Comparison of ENCODE assay signal across 26 cellular contexts in the genomic region with DNA sequence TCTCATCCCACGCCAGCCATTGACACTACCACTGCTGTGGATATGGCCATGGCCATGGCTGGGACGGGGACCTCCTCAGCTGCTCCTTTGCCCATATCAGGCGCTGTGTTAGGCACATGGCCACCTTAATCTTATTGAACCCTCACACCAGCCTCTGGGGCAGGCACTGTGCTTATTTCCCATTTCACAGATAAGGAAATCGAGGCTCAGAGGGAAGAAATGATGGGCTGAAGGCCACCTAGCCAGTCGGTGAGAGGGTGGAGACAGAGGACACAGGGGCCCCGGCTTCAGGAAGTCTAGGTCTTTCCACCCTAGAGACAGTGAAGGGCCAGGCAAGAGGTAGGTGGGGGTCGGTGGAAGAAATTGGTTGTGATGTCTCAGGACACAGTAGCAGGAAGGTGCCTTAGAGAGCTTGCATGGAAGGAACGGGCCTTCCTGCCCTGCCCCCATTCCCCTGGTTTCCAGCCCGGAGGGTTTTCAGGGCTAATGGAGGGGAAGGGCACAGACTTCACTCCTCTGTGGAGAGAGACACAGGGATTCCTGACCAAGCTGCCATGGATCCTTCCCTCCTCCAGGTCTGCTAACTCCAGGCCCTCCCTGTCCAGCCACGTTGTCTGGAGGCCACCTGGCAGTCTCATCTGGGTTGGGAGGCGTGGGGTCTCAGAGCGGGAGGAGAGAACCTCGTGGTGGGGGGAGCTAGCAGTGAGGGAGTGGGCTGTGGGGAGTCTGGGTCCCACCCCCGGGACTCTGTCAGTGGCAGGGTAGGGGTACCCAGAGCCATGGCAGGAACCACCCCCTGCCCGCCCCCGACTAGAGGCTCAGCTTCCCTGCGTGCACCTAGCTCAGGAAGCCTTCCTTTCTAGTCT.
DNase-seq lines count a peak whose midpoint lies in the region; ATAC-seq, FAIRE-seq and TF ChIP-seq lines count a peak whose summit lies in the region.
"Had no signal": no experiment of that assay in that cellular context is flagged by ENCODE, and none has a peak within 500 bp of the region (broad histone marks: within the 10 kb centered on the region; RNA-seq: fewer than 3 reads in every experiment).

No MANE protein-coding gene starts in this region.

- BruUV-seq in K562 (replicated peaks; lab: Mats Ljungman, UMichigan), result no TSS peak

- no peak overlapping the region for H3K4me3 ChIP-seq in Loucy (ENCODE audit: low read length, poor library complexity, severe bottlenecking)
- no peak overlapping the region for H3K4me3 ChIP-seq in K562

- H3K27ac ChIP-seq in K562 (ENCODE audit: extremely low read depth, low read depth, low read length), result no peak overlapping the region

- no peaks in the 10 kb centered on the region for H3K36me3 Mint-ChIP-seq in nephron (ENCODE audit: low read depth)
- H3K36me3 Mint-ChIP-seq: CD4-positive, CD25-positive, alpha-beta regulatory T cell; naive B cell; stimulated activated memory B cell treated with anti-CD40 and anti-IgM and Interleukin-4, amounts not matched to agents 10 μg/mL and 1 μg/mL and 100 μg/mL, for 72 hours had no signal

- H3K9me3 ChIP-seq in Loucy (ENCODE audit: insufficient read depth, low read depth, low read length) (no peaks in the 10 kb centered on the region), K562 (replicated peaks; ENCODE audit: control insufficient read depth, insufficient read depth, low read depth, low read length) (no peaks in the 10 kb centered on the region)

- FAIRE-seq in K562 (lab: Jason Lieb, UNC), result no peak
- FAIRE-seq: frontal cortex, HTR-8/SVneo had no signal

- H4K20me1 ChIP-seq in Loucy (ENCODE audit: insufficient read depth, low read length, poor library complexity, severe bottlenecking) (no peaks in the 10 kb centered on the region), K562 (replicated peaks; ENCODE audit: control insufficient read depth, insufficient read depth, low read length) (no peaks in the 10 kb centered on the region)

- H3K9me3 Mint-ChIP-seq in nephron, result no peaks in the 10 kb centered on the region
- H3K9me3 Mint-ChIP-seq: activated CD8-positive, alpha-beta T cell treated with anti-CD3 and anti-CD28 coated beads for 36 hours; activated naive CD4-positive, alpha-beta T cell treated with anti-CD3 and anti-CD28 coated beads for 36 hours; CD4-positive, CD25-positive, alpha-beta regulatory T cell; central memory CD8-positive, alpha-beta T cell; naive B cell; stimulated activated memory B cell treated with anti-CD40 and anti-IgM and Interleukin-4, amounts not matched to agents 10 μg/mL and 1 μg/mL and 100 μg/mL, for 72 hours had no signal

- peaks cover 17% of the 10 kb centered on the region for H3K4me1 Mint-ChIP-seq in nephron
- H3K4me1 Mint-ChIP-seq: central memory CD8-positive, alpha-beta T cell; naive B cell; stimulated activated memory B cell treated with anti-CD40 and anti-IgM and Interleukin-4, amounts not matched to agents 10 μg/mL and 1 μg/mL and 100 μg/mL, for 72 hours had no signal

- H3K9ac ChIP-seq in Loucy (ENCODE audit: low read depth, low read length, poor library complexity, severe bottlenecking) (no peak overlapping the region), K562 (ENCODE audit: insufficient read depth in 1 of 2, low read depth in 2 of 2, low read length in 2 of 2) (peak overlapping the region in 1 of 2 experiments; percentile 43; a peak in 2 of 4 replicates)

- H3K27me3 ChIP-seq in Loucy (ENCODE audit: insufficient read depth, low read length, poor library complexity, severe bottlenecking), result no peaks in the 10 kb centered on the region
- no peaks in the 10 kb centered on the region for H3K27me3 ChIP-seq in K562 (ENCODE audit: control insufficient read depth in 2 of 2, insufficient read depth in 2 of 2, low read length in 2 of 2)

- no peak overlapping the region for H3K4me3 Mint-ChIP-seq in nephron
- H3K4me3 Mint-ChIP-seq: activated CD8-positive, alpha-beta T cell treated with anti-CD3 and anti-CD28 coated beads for 36 hours; activated naive CD4-positive, alpha-beta T cell treated with anti-CD3 and anti-CD28 coated beads for 36 hours; CD4-positive, CD25-positive, alpha-beta regulatory T cell; central memory CD8-positive, alpha-beta T cell; stimulated activated memory B cell treated with anti-CD40 and anti-IgM and Interleukin-4, amounts not matched to agents 10 μg/mL and 1 μg/mL and 100 μg/mL, for 72 hours had no signal

- POLR2A ChIA-PET in K562 (lab: Yijun Ruan, JAX), result interaction anchor here (1.1 to 1.8 kb wide), 5 partner anchors 9 to 47 kb away, joined by 3 to 11 read pairs (median 4); no protein-coding TSS in a partner anchor

- TF ChIP-seq EP300 in K562 (IDR thresholded peaks at IDR 0.05; ENCODE audit: low read length), result no peak

- no peaks in the 10 kb centered on the region for H3K9me2 ChIP-seq in Loucy (replicated peaks; ENCODE audit: low read depth, low read length)

- in situ Hi-C loops in K562 (cut with MboI), result no loop called here

- 64% methylated on average over 17 of the region's 17 CpGs for WGBS in K562 (ENCODE audit: insufficient coverage, low coverage, missing lambda C conversion rate)

- H3F3A ChIP-seq in Loucy (ENCODE audit: low read depth), result no peaks in the 10 kb centered on the region

- H3K4me2 ChIP-seq in Loucy (ENCODE audit: low read depth, low read length, poor library complexity, severe bottlenecking) (peak overlapping the region; percentile 16), K562 (ENCODE audit: insufficient read depth, low read length) (no peak overlapping the region)

- H3K36me3 ChIP-seq in Loucy (ENCODE audit: insufficient read depth, low read length) (no peaks in the 10 kb centered on the region), K562 (ENCODE audit: control insufficient read depth, insufficient read depth, low read length) (no peaks in the 10 kb centered on the region)

- ATAC-seq in K562, result no peak
- ATAC-seq in HG02798 (IDR thresholded peaks at IDR 0.05; ENCODE audit: poor library complexity, unreplicated experiment), result no peak
- ATAC-seq in GM18861 (IDR thresholded peaks at IDR 0.05; ENCODE audit: unreplicated experiment), result no peak
- ATAC-seq: activated CD8-positive, alpha-beta T cell treated with anti-CD3 and anti-CD28 coated beads for 36 hours; esophagus mucosa; stimulated activated memory B cell treated with anti-CD40 and anti-IgM and Interleukin-4, amounts not matched to agents 10 μg/mL and 1 μg/mL and 100 μg/mL, for 72 hours had no signal

- peak overlapping the region; percentile 2 to 64 (median 45) for H3K27ac Mint-ChIP-seq in nephron
- H3K27ac Mint-ChIP-seq: activated CD8-positive, alpha-beta T cell treated with anti-CD3 and anti-CD28 coated beads for 36 hours; activated naive CD4-positive, alpha-beta T cell treated with anti-CD3 and anti-CD28 coated beads for 36 hours; CD4-positive, CD25-positive, alpha-beta regulatory T cell; naive B cell; stimulated activated memory B cell treated with anti-CD40 and anti-IgM and Interleukin-4, amounts not matched to agents 10 μg/mL and 1 μg/mL and 100 μg/mL, for 72 hours had no signal

- no peaks in the 10 kb centered on the region for H3K79me2 ChIP-seq in Loucy (ENCODE audit: insufficient read depth, low read length)
- no peaks in the 10 kb centered on the region for H3K79me2 ChIP-seq in K562 (ENCODE audit: control insufficient read depth, insufficient read depth, low read length)

- peaks cover 63% of the 10 kb centered on the region for H3K27me3 Mint-ChIP-seq in nephron (ENCODE audit: low read depth)

- H2AFZ ChIP-seq in Loucy (ENCODE audit: low read length) (no peak overlapping the region), K562 (ENCODE audit: low read depth, low read length) (0 out of 2 replicates have a peak overlapping the region, but pooled peaks have one; percentile 18)

- CTCF ChIA-PET in K562 (lab: Yijun Ruan, JAX; ENCODE audit: low intra/inter-chr PET ratio), result no interaction called here

- H3K4me1 ChIP-seq in Loucy (ENCODE audit: insufficient read depth, low read length, poor library complexity, severe bottlenecking) (peaks cover 6% of the 10 kb centered on the region), K562 (replicated peaks in 1 of 2; ENCODE audit: control insufficient read depth in 2 of 2, insufficient read depth in 2 of 2, low read length in 2 of 2) (peaks cover 23 to 24% of the 10 kb centered on the region in 2 experiments)

- TF ChIP-seq RAD21 in K562 (CRISPR knock-in tag; conservative IDR thresholded peaks at IDR 0.05 in 1 of 2, IDR thresholded peaks at IDR 0.05 in 1 of 2), result no peak

- H3K9me1 ChIP-seq in K562 (ENCODE audit: control insufficient read depth, insufficient read depth, low read length), result peaks cover 4% of the 10 kb centered on the region

- DNase-seq in DMS79 (lab: John Stamatoyannopoulos, UW) (peak; percentile 11), K562 (ENCODE audit: extremely low read depth in 1 of 4, low spot score in 3 of 4) (no peak), cardiac septum (ENCODE audit: low spot score) (no peak)
- no peak for DNase-seq in activated CD4-positive, alpha-beta T cell treated with anti-CD3 and anti-CD28 coated beads, Interleukin-2, amount 50 U/mL, for 48 hours
- DNase-seq: activated CD8-positive, alpha-beta T cell treated with anti-CD3 and anti-CD28 coated beads for 36 hours; activated naive CD4-positive, alpha-beta T cell treated with anti-CD3 and anti-CD28 coated beads for 36 hours; activated T-cell treated with anti-CD3 and anti-CD28 coated beads, Interleukin-2, amount 50 U/mL, for 1 hour; anterior cingulate cortex; CD4-positive, CD25-positive, alpha-beta regulatory T cell; HCEC 1CT; kidney glomerular epithelial cell; mammary epithelial cell; naive B cell; NCI-H1105 treated with DMSO at 0.1 percent for 48 hours; NCI-H226; RPMI8226; T-helper 9 cell had no signal

- no peak for TF ChIP-seq POLR2A in K562 (conservative IDR thresholded peaks at IDR 0.05)

- TF ChIP-seq CTCF in Loucy (conservative IDR thresholded peaks at IDR 0.05; ENCODE audit: low read length), result no peak
- TF ChIP-seq CTCF in K562 (IDR thresholded peaks at IDR 0.05 in 2 of 3, conservative IDR thresholded peaks at IDR 0.05 in 1 of 3; ENCODE audit: insufficient read depth in 2 of 3, low read depth in 1 of 3, low read length in 3 of 3), result no peak
- TF ChIP-seq CTCF in nephron (IDR thresholded peaks at IDR 0.05; ENCODE audit: unreplicated experiment in 3 of 3), result no peak

- intact Hi-C loops in K562 (cut with micrococcal nuclease), result no loop called here
- intact Hi-C loops in cardiac septum (cut with DNase I), result no loop called here

TF ChIP-seq in K562, 482 proteins besides CTCF, POLR2A, EP300 and RAD21 (continues in another document):
- peak; percentile 66; the same call in 1 of the 2 replicates for TF ChIP-seq ZNF24 (IDR thresholded peaks at IDR 0.05)
- TF ChIP-seq NR2C2 (CRISPR knock-in tag; IDR thresholded peaks at IDR 0.05), result peak; percentile 42; the same call in 1 of the 2 replicates
- TF ChIP-seq NR2C2 (tag; IDR thresholded peaks at IDR 0.05), result no peak
- TF ChIP-seq RBM25 (IDR thresholded peaks at IDR 0.05; ENCODE audit: low read depth, low read length, severe bottlenecking), result peak; percentile 26
- no peak for TF ChIP-seq ZNF121 (CRISPR knock-in tag; conservative IDR thresholded peaks at IDR 0.05)
- no peak for TF ChIP-seq ZNF224 (CRISPR knock-in tag; IDR thresholded peaks at IDR 0.05)
